In the genomic region with DNA sequence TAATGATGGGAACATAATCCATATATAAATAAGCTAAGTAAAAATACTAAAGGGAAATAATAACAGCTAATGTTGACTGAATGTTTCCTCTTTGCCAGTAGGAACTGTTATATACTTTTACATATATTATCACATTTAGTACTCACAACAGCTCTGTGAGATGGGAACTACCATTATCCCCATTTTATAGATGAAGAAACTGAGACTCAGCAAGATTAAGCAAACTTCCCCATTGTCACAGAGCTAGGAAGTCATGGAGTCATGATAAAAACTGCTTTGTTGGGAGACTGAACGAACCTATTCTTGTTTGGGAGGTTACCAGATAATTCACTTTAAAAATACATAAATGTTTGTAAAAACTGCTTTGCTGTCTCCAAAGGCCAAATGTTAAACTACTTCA, we compare ENCODE assay signal across 1 cellular context.
TF ChIP-seq lines count a peak whose summit lies in the region.

No MANE protein-coding gene starts in this region.

TF ChIP-seq in HepG2, 621 proteins besides CTCF, POLR2A, EP300 and RAD21 (continued from another document):
- TF ChIP-seq CEBPB (IDR thresholded peaks at IDR 0.05; ENCODE audit: borderline replicate concordance, low read depth, low read length) (no peak), SRSF1 (optimal IDR thresholded peaks at IDR 0.05; ENCODE audit: low read depth, low read length) (no peak), ZNF629 (CRISPR knock-in tag; conservative IDR thresholded peaks at IDR 0.05) (peak; percentile 95)
